Comparison of ENCODE assay signal across 8 cellular contexts in genomic region chr18:3624818-3625716, GRCh38.
A peak's percentile ranks its signal among the peaks of the same experiment; 100 is the strongest.
DNase-seq lines count a peak whose midpoint lies in the region; ATAC-seq and TF ChIP-seq lines count a peak whose summit lies in the region.

No MANE protein-coding gene starts in this region.

- intact Hi-C loops in psoas muscle (cut with DNase I) = loop anchor here in 1 of 2 donors (5.0 kb wide), 1 partner anchor 37 kb away; no protein-coding TSS in a partner anchor

- H3K27ac ChIP-seq in fibroblast of lung (ENCODE audit: insufficient read depth, low read length) (peak overlapping the region; percentile 99), psoas muscle (peak overlapping the region; percentile 85)

- in situ Hi-C loops in Caki2 (cut with HindIII; ENCODE audit: low pct_unique_long_range_greater_than_20kb, low sequenced_read_pairs) = no loop called here

- H3K9me3 ChIP-seq in fibroblast of lung (ENCODE audit: control insufficient read depth, insufficient read depth, low read depth, low read length) (no peaks in the 10 kb centered on the region), psoas muscle (no peaks in the 10 kb centered on the region)

- peak overlapping the region; percentile 77 for H3K9ac ChIP-seq in fibroblast of lung (ENCODE audit: insufficient read depth, low read length)

- peak overlapping the region; percentile 84 for H3K4me2 ChIP-seq in fibroblast of lung (ENCODE audit: extremely low read depth, insufficient read depth, low read length)

- H3K4me1 ChIP-seq in fibroblast of lung (ENCODE audit: control insufficient read depth, extremely low read depth, insufficient read depth, low read length) (peaks cover 23% of the 10 kb centered on the region), psoas muscle (peaks cover 22% of the 10 kb centered on the region)

- H3K4me3 ChIP-seq in fibroblast of lung (replicated peaks in 1 of 4; ENCODE audit: control extremely low read depth in 1 of 4, insufficient read depth in 1 of 4, low read depth in 3 of 4, low read length in 4 of 4) (peak overlapping the region in 3 of 4 experiments; percentile 25 to 50 (median 27)), psoas muscle (peak overlapping the region; percentile 33)

- 65 to 69% (median 67%) methylated on average over 11 of the region's 11 CpGs for WGBS in psoas muscle, 3 donors

- no peaks in the 10 kb centered on the region for H3K79me2 ChIP-seq in fibroblast of lung (ENCODE audit: control insufficient read depth, insufficient read depth, low read length)

- DNase-seq in Caki2 (ENCODE audit: low read depth) (peak; percentile 98), LoVo (ENCODE audit: low spot score) (peak; percentile 86), activated T-cell treated with anti-CD3 and anti-CD28 coated beads for 48 hours (ENCODE audit: low read depth) (peak; percentile 52), fibroblast of lung (ENCODE audit: low read depth in 2 of 2) (peak; percentile 92 to 99), psoas muscle (peak in 1 of 2 donors; percentile 35), NCI-H187 treated with DMSO at 0.1 percent for 48 hours (lab: John Stamatoyannopoulos, UW) (no peak)

- H3K36me3 ChIP-seq in fibroblast of lung (ENCODE audit: control insufficient read depth, insufficient read depth, low read length) = no peaks in the 10 kb centered on the region
- H3K36me3 ChIP-seq in psoas muscle (ENCODE audit: insufficient read depth in 1 of 2, low read depth in 1 of 2) = no peaks in the 10 kb centered on the region

- H4K20me1 ChIP-seq in fibroblast of lung (ENCODE audit: control insufficient read depth, extremely low read depth, insufficient read depth, low read length) = no peaks in the 10 kb centered on the region

- no peak for TF ChIP-seq CTCF in fibroblast of lung (conservative IDR thresholded peaks at IDR 0.05 in 1 of 2, IDR thresholded peaks at IDR 0.05 in 1 of 2; ENCODE audit: low read depth in 1 of 2, low read length in 2 of 2)
- no peak for TF ChIP-seq CTCF in psoas muscle (IDR thresholded peaks at IDR 0.05)

- H3K27me3 ChIP-seq in fibroblast of lung (ENCODE audit: control insufficient read depth, insufficient read depth, low read length) (no peaks in the 10 kb centered on the region), psoas muscle (ENCODE audit: insufficient read depth in 3 of 3, low read length in 2 of 3) (no peaks in the 10 kb centered on the region)

- peak; percentile 37 to 58 (median 45) for ATAC-seq in psoas muscle
- ATAC-seq in HG02763 (IDR thresholded peaks at IDR 0.05; ENCODE audit: unreplicated experiment) = no peak
- ATAC-seq in HG02885 (IDR thresholded peaks at IDR 0.05; ENCODE audit: poor library complexity, unreplicated experiment) = no peak

- H2AFZ ChIP-seq in fibroblast of lung (ENCODE audit: low read length) = no peak overlapping the region

Comparison
In these comparisons a context has a peak if more than half of its experiments do, and no peak if none do; other contexts are left out.
1. ATAC-seq: peak in psoas muscle (4 of 4); none in HG02763 (single experiment) and HG02885 (single experiment).